Comparison of ENCODE assay signal across 10 cellular contexts in genomic region chr1:206560021-206560716, GRCh38. TPM values are rescaled to one million over a fixed set of nuclear protein-coding genes. Genes with fewer than 3 reads are reported as not detected.
DNase-seq lines count a peak whose midpoint lies in the region; ATAC-seq and TF ChIP-seq lines count a peak whose summit lies in the region.
"Had no signal": no experiment of that assay in that cellular context is flagged by ENCODE, and none has a peak within 500 bp of the region (broad histone marks: within the 10 kb centered on the region; RNA-seq: fewer than 3 reads in every experiment).

No MANE protein-coding gene starts in this region.

- H3K27ac ChIP-seq in tibial nerve = peak overlapping the region in 3 of 4 donors; percentile 51 to 66 (median 65)

- peak overlapping the region; percentile 98 for H3K4me3 Mint-ChIP-seq in activated T-helper 1 cell treated with anti-CD3 and anti-CD28 coated beads, Interleukin-12 subunit alpha, Interleukin-12 subunit beta, Interleukin-2, Interleukin-4 antibody, amounts not matched to agents 30 ng/mL and 10 ng/mL and 1 ng/mL, durations not matched to agents 14 hours and 24 hours and 36 hours
- peak overlapping the region; percentile 99 for H3K4me3 Mint-ChIP-seq in memory B cell

- H3K36me3 ChIP-seq in tibial nerve = no peaks in the 10 kb centered on the region

- H3K27me3 Mint-ChIP-seq in activated T-helper 1 cell treated with anti-CD3 and anti-CD28 coated beads, Interleukin-12 subunit alpha, Interleukin-12 subunit beta, Interleukin-2, Interleukin-4 antibody, amounts not matched to agents 30 ng/mL and 10 ng/mL and 1 ng/mL, durations not matched to agents 14 hours and 24 hours and 36 hours (ENCODE audit: insufficient read depth) = peaks cover 2% of the 10 kb centered on the region
- no peaks in the 10 kb centered on the region for H3K27me3 Mint-ChIP-seq in memory B cell

- no peaks in the 10 kb centered on the region for H3K9me3 ChIP-seq in tibial nerve

- peak overlapping the region; percentile 91 for H3K27ac Mint-ChIP-seq in activated T-helper 1 cell treated with anti-CD3 and anti-CD28 coated beads, Interleukin-12 subunit alpha, Interleukin-12 subunit beta, Interleukin-2, Interleukin-4 antibody, amounts not matched to agents 30 ng/mL and 10 ng/mL and 1 ng/mL, durations not matched to agents 14 hours and 24 hours and 36 hours
- peak overlapping the region; percentile 97 for H3K27ac Mint-ChIP-seq in memory B cell

- H3K4me3 ChIP-seq in tibial nerve = peak overlapping the region in 1 of 4 donors; percentile 72

- ATAC-seq in memory B cell (ENCODE audit: low read depth) = no peak
- ATAC-seq: left lobe of liver had no signal

- no peak for TF ChIP-seq CTCF in tibial nerve (IDR thresholded peaks at IDR 0.05)

- peaks cover 0 to 5% of the 10 kb centered on the region in 2 donors for H3K27me3 ChIP-seq in tibial nerve

- WGBS in tibial nerve, 2 donors = 57 to 72% methylated on average over 8 to 10 of the region's 10 CpGs

- no peak for TF ChIP-seq POLR2A in tibial nerve (IDR thresholded peaks at IDR 0.05)

- H3K9me3 Mint-ChIP-seq in activated T-helper 1 cell treated with anti-CD3 and anti-CD28 coated beads, Interleukin-12 subunit alpha, Interleukin-12 subunit beta, Interleukin-2, Interleukin-4 antibody, amounts not matched to agents 30 ng/mL and 10 ng/mL and 1 ng/mL, durations not matched to agents 14 hours and 24 hours and 36 hours = no peaks in the 10 kb centered on the region
- no peaks in the 10 kb centered on the region for H3K9me3 Mint-ChIP-seq in memory B cell

- peaks cover 74% of the 10 kb centered on the region for H3K4me1 Mint-ChIP-seq in activated T-helper 1 cell treated with anti-CD3 and anti-CD28 coated beads, Interleukin-12 subunit alpha, Interleukin-12 subunit beta, Interleukin-2, Interleukin-4 antibody, amounts not matched to agents 30 ng/mL and 10 ng/mL and 1 ng/mL, durations not matched to agents 14 hours and 24 hours and 36 hours (ENCODE audit: low read depth)
- H3K4me1 Mint-ChIP-seq in memory B cell = peaks cover 56% of the 10 kb centered on the region

- peaks cover 70% of the 10 kb centered on the region for H3K36me3 Mint-ChIP-seq in activated T-helper 1 cell treated with anti-CD3 and anti-CD28 coated beads, Interleukin-12 subunit alpha, Interleukin-12 subunit beta, Interleukin-2, Interleukin-4 antibody, amounts not matched to agents 30 ng/mL and 10 ng/mL and 1 ng/mL, durations not matched to agents 14 hours and 24 hours and 36 hours (ENCODE audit: low read depth)
- peaks cover 15% of the 10 kb centered on the region for H3K36me3 Mint-ChIP-seq in memory B cell

- peak; percentile 42 for DNase-seq in activated naive CD4-positive, alpha-beta T cell treated with Interleukin-2 at 50 U/mL for 16 hours
- no peak for DNase-seq in activated naive CD4-positive, alpha-beta T cell (lab: John Stamatoyannopoulos, UW)
- no peak for DNase-seq in activated T-helper 1 cell treated with anti-CD3 and anti-CD28 coated beads, Interleukin-12 subunit alpha, Interleukin-12 subunit beta, Interleukin-2, Interleukin-4 antibody, amounts not matched to agents 30 ng/mL and 10 ng/mL and 1 ng/mL, durations not matched to agents 14 hours and 24 hours and 36 hours (ENCODE audit: low spot score)
- no peak for DNase-seq in memory B cell (ENCODE audit: low spot score in 2 of 2)
- no peak for DNase-seq in tibial nerve (ENCODE audit: low spot score in 2 of 2)
- DNase-seq in NCI-H1436 treated with DMSO at 0.1 percent for 48 hours (lab: John Stamatoyannopoulos, UW) = no peak
- DNase-seq in NCI-H524 treated with DMSO at 0.1 percent for 48 hours (lab: John Stamatoyannopoulos, UW) = no peak
- no peak for DNase-seq in AG08395 (ENCODE audit: low spot score)
- DNase-seq: NCI-H2107 had no signal

- intact Hi-C loops in activated T-helper 1 cell treated with anti-CD3 and anti-CD28 coated beads, Interleukin-12 subunit alpha, Interleukin-12 subunit beta, Interleukin-2, Interleukin-4 antibody, amounts not matched to agents 30 ng/mL and 10 ng/mL and 1 ng/mL, durations not matched to agents 14 hours and 24 hours and 36 hours (cut with micrococcal nuclease) = loop anchor here (10.0 kb wide), 1 partner anchor 815 kb away; no protein-coding TSS in a partner anchor

- TF ChIP-seq EP300 in tibial nerve (IDR thresholded peaks at IDR 0.05) = no peak

- H3K4me1 ChIP-seq in tibial nerve = peaks cover 0 to 53% (median 33%) of the 10 kb centered on the region in 4 donors

RNA-seq across cellular contexts. Expression of gene EIF2D, which starts 52.1 kb away (rescaled TPM):
- total RNA-seq in activated T-helper 1 cell treated with anti-CD3 and anti-CD28 coated beads, Interleukin-12 subunit alpha, Interleukin-12 subunit beta, Interleukin-2, Interleukin-4 antibody, amounts not matched to agents 30 ng/mL and 10 ng/mL and 1 ng/mL, durations not matched to agents 14 hours and 24 hours and 36 hours = 89.1 and 101 TPM in 2 replicates
- total RNA-seq in tibial nerve = 10 to 100 TPM; 42.0 to 78.4 (median 60.0) TPM

RNA-seq across cellular contexts. Expression of gene RASSF5, which starts 52.8 kb away (rescaled TPM):
- 220 and 221 TPM in 2 replicates for total RNA-seq in activated T-helper 1 cell treated with anti-CD3 and anti-CD28 coated beads, Interleukin-12 subunit alpha, Interleukin-12 subunit beta, Interleukin-2, Interleukin-4 antibody, amounts not matched to agents 30 ng/mL and 10 ng/mL and 1 ng/mL, durations not matched to agents 14 hours and 24 hours and 36 hours
- 10 to 100 TPM; 24.0 to 32.9 (median 30.2) TPM for total RNA-seq in tibial nerve
